1 cellular context compared by ENCODE assay signal in genomic region chr2:263774-264492, GRCh38.
TF ChIP-seq lines count a peak whose summit lies in the region.

Gene SH3YL1, minus strand, starts transcription at chr2:264032. Its CDS starts 48 bp downstream, at chr2:263984.

TF ChIP-seq in HepG2, 621 proteins besides CTCF, POLR2A, EP300 and RAD21 (continued from another document):
- TF ChIP-seq ZBTB49 (CRISPR knock-in tag; IDR thresholded peaks at IDR 0.05; ENCODE audit: borderline replicate concordance) (no peak), AGO2 (optimal IDR thresholded peaks at IDR 0.05; ENCODE audit: low read depth, low read length) (peak; percentile 37), ZBTB39 (CRISPR knock-in tag; IDR thresholded peaks at IDR 0.05) (0 out of 2 replicates have a peak, but pooled peaks have one; percentile 22), ZNF605 (CRISPR knock-in tag; IDR thresholded peaks at IDR 0.05) (no peak), ZBTB7A (CRISPR knock-in tag; IDR thresholded peaks at IDR 0.05) (no peak), HDAC1 (CRISPR knock-in tag; IDR thresholded peaks at IDR 0.05) (peak; percentile 31; the same call in 1 of the 2 replicates), FOXP4 (CRISPR knock-in tag; IDR thresholded peaks at IDR 0.05) (no peak), CHD2 (IDR thresholded peaks at IDR 0.05; ENCODE audit: low read depth, low read length) (no peak), ZFYVE20 (CRISPR knock-in tag; IDR thresholded peaks at IDR 0.05; ENCODE audit: borderline replicate concordance, low read depth) (0 out of 2 replicates have a peak, but pooled peaks have one; percentile 42), ZFP91 (CRISPR knock-in tag; IDR thresholded peaks at IDR 0.05; ENCODE audit: borderline replicate concordance) (no peak), ZMAT3 (CRISPR knock-in tag; conservative IDR thresholded peaks at IDR 0.05) (0 out of 2 replicates have a peak, but pooled peaks have one; percentile 8), HNRNPH1 (optimal IDR thresholded peaks at IDR 0.05; ENCODE audit: low read depth, low read length) (no peak), SP5 (CRISPR knock-in tag; IDR thresholded peaks at IDR 0.05; ENCODE audit: borderline replicate concordance, low read depth) (no peak), ZNF589 (CRISPR knock-in tag; conservative IDR thresholded peaks at IDR 0.05) (no peak; the same call in 1 of the 2 replicates), CENPBD1 (CRISPR knock-in tag; IDR thresholded peaks at IDR 0.05; ENCODE audit: borderline replicate concordance, low read depth) (no peak), ZSCAN30 (CRISPR knock-in tag; IDR thresholded peaks at IDR 0.05) (no peak), SNAPC5 (CRISPR knock-in tag; IDR thresholded peaks at IDR 0.05; ENCODE audit: borderline replicate concordance) (no peak), ZNF557 (CRISPR knock-in tag; IDR thresholded peaks at IDR 0.05) (no peak), SUZ12 (IDR thresholded peaks at IDR 0.05; ENCODE audit: low read depth, low read length) (no peak), PRPF4 (IDR thresholded peaks at IDR 0.05; ENCODE audit: low read depth, low read length, poor library complexity, severe bottlenecking) (peak; percentile 37), NFE2L2 (IDR thresholded peaks at IDR 0.05; ENCODE audit: low read length) (no peak), ZNF629 (CRISPR knock-in tag; conservative IDR thresholded peaks at IDR 0.05) (no peak), RFX1 (IDR thresholded peaks at IDR 0.05) (no peak)
